ENCODE assay signal across 10 cellular contexts in genomic region chr20:53949319-53949839, GRCh38.
A peak's percentile ranks its signal among the peaks of the same experiment; 100 is the strongest.
DNase-seq lines count a peak whose midpoint lies in the region; ATAC-seq, FAIRE-seq and TF ChIP-seq lines count a peak whose summit lies in the region.
"Had no signal": no experiment of that assay in that cellular context is flagged by ENCODE, and none has a peak within 500 bp of the region (broad histone marks: within the 10 kb centered on the region; RNA-seq: fewer than 3 reads in every experiment).

No MANE protein-coding gene starts in this region.

- no peaks in the 10 kb centered on the region for H3K27me3 Mint-ChIP-seq in CD8-positive, alpha-beta memory T cell

- H2AFZ ChIP-seq in Loucy (ENCODE audit: low read length) (peak overlapping the region; percentile 68), endothelial cell of umbilical vein (ENCODE audit: low read depth, low read length) (peak overlapping the region; percentile 61)

- intact Hi-C loops in endothelial cell of umbilical vein (cut with micrococcal nuclease): loop anchor here (5.0 to 10.0 kb wide), 2 partner anchors 535 to 1457 kb away; no protein-coding TSS in a partner anchor

- H3K9me1 ChIP-seq in endothelial cell of umbilical vein (replicated peaks; ENCODE audit: control insufficient read depth, extremely low read depth, insufficient read depth, low read length): no peaks in the 10 kb centered on the region

- no peaks in the 10 kb centered on the region for H3K9me3 ChIP-seq in CD8-positive, alpha-beta memory T cell (ENCODE audit: low read length)
- peaks cover 11% of the 10 kb centered on the region; the same call in 1 of the 2 replicates for H3K9me3 ChIP-seq in Loucy (ENCODE audit: insufficient read depth, low read depth, low read length)
- H3K9me3 ChIP-seq in endothelial cell of umbilical vein (replicated peaks; ENCODE audit: control insufficient read depth, insufficient read depth, low read length): no peaks in the 10 kb centered on the region
- H3K9me3 ChIP-seq: tibial artery had no signal

- H3K4me3 ChIP-seq in CD8-positive, alpha-beta memory T cell (ENCODE audit: low read length): peak overlapping the region; percentile 18
- H3K4me3 ChIP-seq in Loucy (ENCODE audit: low read length, poor library complexity, severe bottlenecking) (peak overlapping the region; percentile 59), endothelial cell of umbilical vein (replicated peaks in 1 of 3; ENCODE audit: insufficient read depth in 1 of 3, low read depth in 1 of 3, low read length in 3 of 3) (no peak overlapping the region), skeletal muscle cell (ENCODE audit: low read depth, low read length) (no peak overlapping the region)
- H3K4me3 ChIP-seq: tibial artery had no signal

- peak overlapping the region; percentile 96 to 100 (median 99) for H3K27ac Mint-ChIP-seq in CD8-positive, alpha-beta memory T cell

- peak; percentile 73 for ATAC-seq in GM21737 (IDR thresholded peaks at IDR 0.05; ENCODE audit: unreplicated experiment)

- no peak for TF ChIP-seq CTCF in Loucy (conservative IDR thresholded peaks at IDR 0.05; ENCODE audit: low read length)
- no peak for TF ChIP-seq CTCF in endothelial cell of umbilical vein (IDR thresholded peaks at IDR 0.05; ENCODE audit: extremely low read depth in 1 of 2, insufficient read depth in 1 of 2, low read depth in 1 of 2, low read length in 2 of 2)

- peak overlapping the region; percentile 73 to 84 (median 78) for H3K4me3 Mint-ChIP-seq in CD8-positive, alpha-beta memory T cell

- H3K9ac ChIP-seq in Loucy (ENCODE audit: low read depth, low read length, poor library complexity, severe bottlenecking) (peak overlapping the region; percentile 41), endothelial cell of umbilical vein (replicated peaks; ENCODE audit: extremely low read depth, insufficient read depth, low read length) (no peak overlapping the region)

- H3K4me1 Mint-ChIP-seq in CD8-positive, alpha-beta memory T cell: peaks cover 29 to 44% (median 41%) of the 10 kb centered on the region in 3 donors

- peak overlapping the region; percentile 76 for H3K4me2 ChIP-seq in Loucy (ENCODE audit: low read depth, low read length, poor library complexity, severe bottlenecking)
- no peak overlapping the region for H3K4me2 ChIP-seq in endothelial cell of umbilical vein (ENCODE audit: insufficient read depth, low read length)

- H3K36me3 Mint-ChIP-seq in CD8-positive, alpha-beta memory T cell: peaks cover 1 to 25% (median 3%) of the 10 kb centered on the region in 3 donors

- H4K20me1 ChIP-seq in Loucy (ENCODE audit: insufficient read depth, low read length, poor library complexity, severe bottlenecking) (no peaks in the 10 kb centered on the region), endothelial cell of umbilical vein (replicated peaks; ENCODE audit: control insufficient read depth, extremely low read depth, insufficient read depth, low read length) (no peaks in the 10 kb centered on the region)

- peaks cover 0 to 16% (median 8%) of the 10 kb centered on the region in 5 donors for H3K9me3 Mint-ChIP-seq in CD8-positive, alpha-beta memory T cell

- FAIRE-seq in endothelial cell of umbilical vein (lab: Jason Lieb, UNC): peak; percentile 95

- H3K79me2 ChIP-seq in Loucy (ENCODE audit: insufficient read depth, low read length): no peaks in the 10 kb centered on the region
- H3K79me2 ChIP-seq in endothelial cell of umbilical vein (ENCODE audit: control insufficient read depth, insufficient read depth, low read length): no peaks in the 10 kb centered on the region

- H3K27ac ChIP-seq in CD8-positive, alpha-beta memory T cell (ENCODE audit: low read depth, low read length): peak overlapping the region; percentile 62
- peak overlapping the region; percentile 52 for H3K27ac ChIP-seq in endothelial cell of umbilical vein (ENCODE audit: insufficient read depth, low read depth, low read length)
- H3K27ac ChIP-seq: HL-60, tibial artery had no signal

- CTCF ChIA-PET in CD8-positive, alpha-beta memory T cell (lab: Charles Lee): interaction anchor here (0.7 to 2.6 kb wide), 8 partner anchors 10 to 537 kb away, joined by 3 to 18 read pairs (median 4); no protein-coding TSS in a partner anchor
- CTCF ChIA-PET in endothelial cell of umbilical vein (lab: Charles Lee): interaction anchor here (1.3 to 3.3 kb wide), 4 partner anchors 10 to 1637 kb away, joined by 4 to 10 read pairs (median 7); no protein-coding TSS in a partner anchor

- TF ChIP-seq POLR2A in endothelial cell of umbilical vein (IDR thresholded peaks at IDR 0.05; ENCODE audit: low read depth, low read length): no peak

- POLR2A ChIA-PET in CD8-positive, alpha-beta memory T cell (lab: Charles Lee): no interaction called here
- POLR2A ChIA-PET in endothelial cell of umbilical vein (lab: Charles Lee): no interaction called here

- no peaks in the 10 kb centered on the region for H3F3A ChIP-seq in Loucy (ENCODE audit: low read depth)

- no peaks in the 10 kb centered on the region for H3K36me3 ChIP-seq in CD8-positive, alpha-beta memory T cell (ENCODE audit: insufficient read depth, low read length)
- H3K36me3 ChIP-seq in Loucy (ENCODE audit: insufficient read depth, low read length) (no peaks in the 10 kb centered on the region), endothelial cell of umbilical vein (ENCODE audit: control insufficient read depth in 2 of 2, extremely low read depth in 1 of 2, insufficient read depth in 2 of 2, low read length in 2 of 2) (no peaks in the 10 kb centered on the region)
- H3K36me3 ChIP-seq: tibial artery had no signal

- H3K9me2 ChIP-seq in Loucy (replicated peaks; ENCODE audit: low read depth, low read length): no peaks in the 10 kb centered on the region

- H3K27me3 ChIP-seq in CD8-positive, alpha-beta memory T cell (ENCODE audit: insufficient read depth, low read length, poor library complexity, severe bottlenecking): no peaks in the 10 kb centered on the region
- H3K27me3 ChIP-seq in Loucy (ENCODE audit: insufficient read depth, low read length, poor library complexity, severe bottlenecking) (no peaks in the 10 kb centered on the region), endothelial cell of umbilical vein (ENCODE audit: control insufficient read depth in 2 of 2, insufficient read depth in 2 of 2, low read length in 2 of 2) (no peaks in the 10 kb centered on the region)
- H3K27me3 ChIP-seq: tibial artery had no signal

- dilution Hi-C loops in endothelial cell of umbilical vein (cut with MboI; ENCODE audit: extremely low pct_ligation_motif_present, low sequenced_read_pairs): loop anchor here (25.0 kb wide), 1 partner anchor 362 kb away; the partner anchor contains the start of gene ZNF217

- no TSS peak for BruUV-seq in endothelial cell of umbilical vein (replicated peaks; lab: Mats Ljungman, UMichigan)

- peak; percentile 66 to 89 (median 86) for DNase-seq in CD8-positive, alpha-beta memory T cell
- DNase-seq in activated CD4-positive, alpha-beta T cell treated with anti-CD3 and anti-CD28 coated beads, Interleukin-2, amount 50 U/mL, for 4 hours: peak; percentile 67 to 69
- DNase-seq in endothelial cell of umbilical vein (ENCODE audit: low read depth, low spot score): peak; percentile 63
- DNase-seq in skeletal muscle cell (ENCODE audit: low read depth): peak; percentile 85
- no peak for DNase-seq in NCI-H446 (lab: John Stamatoyannopoulos, UW)
- no peak for DNase-seq in NCI-H146 treated with DMSO at 0.1 percent for 48 hours (lab: John Stamatoyannopoulos, UW; ENCODE audit: unreplicated experiment)

- H3K4me1 ChIP-seq in CD8-positive, alpha-beta memory T cell (ENCODE audit: insufficient read depth, low read length): peaks cover 29% of the 10 kb centered on the region
- H3K4me1 ChIP-seq in Loucy (ENCODE audit: insufficient read depth, low read length, poor library complexity, severe bottlenecking) (peaks cover 21% of the 10 kb centered on the region), endothelial cell of umbilical vein (ENCODE audit: control insufficient read depth, extremely low read depth, insufficient read depth, low read length) (peaks cover 14% of the 10 kb centered on the region)

TF ChIP-seq in endothelial cell of umbilical vein, 7 proteins besides CTCF, POLR2A, EP300 and RAD21:
- peak; percentile 48 for TF ChIP-seq POLR2AphosphoS5 (IDR thresholded peaks at IDR 0.05; ENCODE audit: insufficient read depth, low read depth, low read length)
- TF ChIP-seq JUN (IDR thresholded peaks at IDR 0.05; ENCODE audit: borderline replicate concordance, insufficient read depth, insufficient read length, low read depth): peak; percentile 47
- peak; percentile 73 for TF ChIP-seq FOS (IDR thresholded peaks at IDR 0.05; ENCODE audit: borderline replicate concordance, insufficient read depth, low read length)
- TF ChIP-seq GATA2 (IDR thresholded peaks at IDR 0.05; ENCODE audit: insufficient read depth, insufficient read length, low read depth, low read length): peak; percentile 79
- TF ChIP-seq EZH2 (IDR thresholded peaks at IDR 0.05; ENCODE audit: borderline replicate concordance, low read depth, low read length, severe bottlenecking): no peak
- TF ChIP-seq MAX (IDR thresholded peaks at IDR 0.05; ENCODE audit: insufficient read depth, insufficient read length): no peak
- no peak for TF ChIP-seq MYC (IDR thresholded peaks at IDR 0.05; ENCODE audit: low read depth, low read length)

Comparison
In these comparisons a context has a peak if more than half of its experiments do, and no peak if none do; other contexts are left out.
1. DNase-seq: peak in CD8-positive, alpha-beta memory T cell (5 of 5), activated CD4-positive, alpha-beta T cell treated with anti-CD3 and anti-CD28 coated beads, Interleukin-2, amount 50 U/mL, for 4 hours (2 of 2), endothelial cell of umbilical vein (single experiment) and skeletal muscle cell (single experiment); none in NCI-H446 (0 of 2) and NCI-H146 treated with DMSO at 0.1 percent for 48 hours (single experiment).
2. H3K4me3 ChIP-seq: peak in CD8-positive, alpha-beta memory T cell (single experiment) and Loucy (single experiment); none in endothelial cell of umbilical vein (0 of 3) and skeletal muscle cell (single experiment).